ENCODE assay signal across 6 cellular contexts in genomic region chr1:149887196-149887455, GRCh38. TPM values are rescaled to one million over a fixed set of nuclear protein-coding genes. Genes with fewer than 3 reads are reported as not detected.
DNase-seq lines count a peak whose midpoint lies in the region; ATAC-seq, FAIRE-seq and TF ChIP-seq lines count a peak whose summit lies in the region.
"Not testable (repeated sequence)": the region's sequence is repeated elsewhere in the genome, so short reads cannot be mapped to it uniquely, and the experiment has no call there.

No MANE protein-coding gene starts in this region.

- not testable (repeated sequence) for H4K20me1 ChIP-seq in KMS-11 (ENCODE audit: insufficient read depth)
- H4K20me1 ChIP-seq in astrocyte (ENCODE audit: insufficient read depth, low read length), result peaks cover 16% of the 10 kb centered on the region

- H3K36me3 ChIP-seq in ES-I3 (ENCODE audit: insufficient read depth, low read length); KMS-11 (ENCODE audit: insufficient read depth); astrocyte (ENCODE audit: insufficient read depth, low read length); mucosa of stomach (ENCODE audit: control insufficient read depth, insufficient read depth, low read length); thoracic aorta: not testable (repeated sequence)

- not testable (repeated sequence) for DNase-seq in astrocyte (ENCODE audit: low read depth); foreskin fibroblast; thoracic aorta (ENCODE audit: low spot score)

- H3K4me1 ChIP-seq in ES-I3 (ENCODE audit: insufficient read depth, low read length); mucosa of stomach (ENCODE audit: control insufficient read depth, insufficient read depth, low read length): not testable (repeated sequence)
- H3K4me1 ChIP-seq in KMS-11 (ENCODE audit: low read depth, poor library complexity, severe bottlenecking), result peaks cover 38% of the 10 kb centered on the region
- H3K4me1 ChIP-seq in astrocyte (ENCODE audit: insufficient read depth, low read length), result peaks cover 10% of the 10 kb centered on the region
- H3K4me1 ChIP-seq in thoracic aorta (ENCODE audit: control insufficient read depth in 1 of 2, low read depth in 2 of 2), result peaks cover 6 to 21% of the 10 kb centered on the region in 2 donors

- not testable (repeated sequence) for H3K27ac Mint-ChIP-seq in astrocyte (ENCODE audit: unreplicated experiment)

- not testable (repeated sequence) for H3K9me3 ChIP-seq in ES-I3 (ENCODE audit: control insufficient read depth, insufficient read depth, low read length); astrocyte (ENCODE audit: insufficient read depth, low read depth, low read length); mucosa of stomach (ENCODE audit: control insufficient read depth, low read length); thoracic aorta

- TF ChIP-seq CTCF in KMS-11 (conservative IDR thresholded peaks at IDR 0.05; ENCODE audit: low read depth, low read length); astrocyte (IDR thresholded peaks at IDR 0.05; ENCODE audit: insufficient read depth, low read depth, low read length); foreskin fibroblast (IDR thresholded peaks at IDR 0.05; ENCODE audit: low read depth, low read length); thoracic aorta (IDR thresholded peaks at IDR 0.05): not testable (repeated sequence)

- peak overlapping the region; percentile 97 for H3K4me3 ChIP-seq in KMS-11 (IDR thresholded peaks at IDR 0.05; ENCODE audit: insufficient read depth, low read depth, low read length)
- H3K4me3 ChIP-seq in astrocyte (ENCODE audit: insufficient read depth, low read depth, low read length), result peak overlapping the region; percentile 82
- peak overlapping the region; percentile 57 to 65 for H3K4me3 ChIP-seq in foreskin fibroblast (ENCODE audit: low read depth in 1 of 2, low read length in 2 of 2)
- H3K4me3 ChIP-seq in mucosa of stomach (ENCODE audit: low read length), result peak overlapping the region; percentile 53
- peak overlapping the region; percentile 76 for H3K4me3 ChIP-seq in thoracic aorta

- FAIRE-seq in astrocyte (lab: Jason Lieb, UNC), result not testable (repeated sequence)

- not testable (repeated sequence) for H3K4me3 Mint-ChIP-seq in astrocyte (ENCODE audit: unreplicated experiment)

- H3K36me3 Mint-ChIP-seq in astrocyte (ENCODE audit: low read depth, unreplicated experiment), result not testable (repeated sequence)

- H3K27me3 Mint-ChIP-seq in astrocyte (ENCODE audit: low read depth, unreplicated experiment), result not testable (repeated sequence)

- H3K27ac ChIP-seq in KMS-11 (peak overlapping the region; percentile 92), astrocyte (ENCODE audit: low read depth, low read length) (peak overlapping the region; percentile 95), thoracic aorta (peak overlapping the region; percentile 88 to 100)

- peaks cover 49% of the 10 kb centered on the region for H3K79me2 ChIP-seq in KMS-11 (ENCODE audit: insufficient read depth, low read depth)
- H3K79me2 ChIP-seq in astrocyte (ENCODE audit: insufficient read depth, low read length), result peaks cover 17% of the 10 kb centered on the region

- peak overlapping the region; percentile 84 for H3K9ac ChIP-seq in ES-I3 (ENCODE audit: low read depth, low read length)
- peak overlapping the region; percentile 92 for H3K9ac ChIP-seq in KMS-11
- peak overlapping the region; percentile 97 for H3K9ac ChIP-seq in astrocyte (ENCODE audit: low read length)
- H3K9ac ChIP-seq in mucosa of stomach (ENCODE audit: low read length), result peak overlapping the region; percentile 90

- not testable (repeated sequence) for ATAC-seq in thoracic aorta (ENCODE audit: insufficient number of reproducible peaks, low FRiP score, low read depth)

- not testable (repeated sequence) for H3K4me1 Mint-ChIP-seq in astrocyte (ENCODE audit: low read depth, unreplicated experiment)

- not testable (repeated sequence) for H3K27me3 ChIP-seq in KMS-11 (ENCODE audit: insufficient read depth, low read depth); astrocyte (ENCODE audit: insufficient read depth, low read length); mucosa of stomach (ENCODE audit: control insufficient read depth, insufficient read depth, low read length); thoracic aorta (replicated peaks; ENCODE audit: insufficient read depth)

- H2AFZ ChIP-seq in KMS-11 (ENCODE audit: low read depth); astrocyte (ENCODE audit: low read depth, low read length): not testable (repeated sequence)

- H3K4me2 ChIP-seq in KMS-11 (peak overlapping the region; percentile 86), astrocyte (ENCODE audit: low read length) (peak overlapping the region; percentile 93)

- not testable (repeated sequence) for H3K9me3 Mint-ChIP-seq in astrocyte (ENCODE audit: unreplicated experiment)

RNA-seq across cellular contexts. Expression of gene BOLA1, which starts 12.2 kb away (rescaled TPM):
- total RNA-seq in astrocyte (6.1 and 7.0 TPM in 2 replicates), thoracic aorta (10 to 100 TPM; 25.7 to 46.0 TPM)

RNA-seq across cellular contexts. Expression of gene SV2A, which starts 30.5 kb away (rescaled TPM):
- total RNA-seq in astrocyte (6.4 and 6.8 TPM in 2 replicates), thoracic aorta (10 to 100 TPM; 22.7 to 24.3 TPM)

RNA-seq across cellular contexts. Expression of gene SF3B4, which starts 40.5 kb away (rescaled TPM):
- 73.2 and 74.0 TPM in 2 replicates for total RNA-seq in astrocyte
- 10 to 100 TPM; 14.5 to 15.4 TPM for total RNA-seq in thoracic aorta

RNA-seq across cellular contexts. Expression of gene MTMR11, which starts 49.6 kb away (rescaled TPM):
- total RNA-seq in astrocyte (4.0 and 5.0 TPM in 2 replicates), thoracic aorta (10 to 100 TPM; 50.8 to 53.7 TPM)
